24 cellular contexts compared by ENCODE assay signal in genomic region chr15:65998486-65998885, GRCh38.
"Had no signal": no experiment of that assay in that cellular context is flagged by ENCODE, and none has a peak within 500 bp of the region (broad histone marks: within the 10 kb centered on the region; RNA-seq: fewer than 3 reads in every experiment).

No MANE protein-coding gene starts in this region.

- H3K4me3 Mint-ChIP-seq: naive B cell; natural killer cell; stimulated activated effector memory CD8-positive, alpha-beta T cell treated with anti-CD3 and anti-CD28 coated beads, Interleukin-12 subunit alpha, Interleukin-12 subunit beta, amount 100 ng/mL, for 72 hours; stimulated activated naive CD8-positive, alpha-beta T cell treated with anti-CD3 and anti-CD28 coated beads, Interleukin-15, Interleukin-2, amounts not matched to agents 100 ng/mL and 50 ng/mL, for 24 hours; type B pancreatic cell had no signal

- H3K27ac Mint-ChIP-seq: natural killer cell; progenitor cell of endocrine pancreas; stimulated activated effector memory CD8-positive, alpha-beta T cell treated with anti-CD3 and anti-CD28 coated beads, Interleukin-12 subunit alpha, Interleukin-12 subunit beta, amount 100 ng/mL, for 72 hours; stimulated activated naive CD8-positive, alpha-beta T cell treated with anti-CD3 and anti-CD28 coated beads, Interleukin-15, Interleukin-2, amounts not matched to agents 100 ng/mL and 50 ng/mL, for 24 hours; type B pancreatic cell had no signal

- H3K9me3 ChIP-seq: heart right ventricle, lower lobe of right lung, neutrophil, right atrium auricular region, spleen, tibial nerve, vagina had no signal

- H3K79me2 ChIP-seq: hepatocyte had no signal

- H3K36me3 ChIP-seq: heart right ventricle, lower lobe of right lung, neutrophil, right atrium auricular region, spleen, tibial nerve, vagina had no signal

- H3K27me3 ChIP-seq: hepatocyte, right atrium auricular region, vagina had no signal

- H3K4me3 ChIP-seq: heart right ventricle, hepatocyte, lower lobe of right lung, right atrium auricular region, spleen, tibial nerve, vagina had no signal

- H2AFZ ChIP-seq: hepatocyte had no signal

- H3K9me3 Mint-ChIP-seq: natural killer cell; stimulated activated effector memory CD8-positive, alpha-beta T cell treated with anti-CD3 and anti-CD28 coated beads, Interleukin-12 subunit alpha, Interleukin-12 subunit beta, amount 100 ng/mL, for 72 hours; stimulated activated naive CD8-positive, alpha-beta T cell treated with anti-CD3 and anti-CD28 coated beads, Interleukin-15, Interleukin-2, amounts not matched to agents 100 ng/mL and 50 ng/mL, for 24 hours; type B pancreatic cell had no signal

- H3K36me3 Mint-ChIP-seq: naive B cell; natural killer cell; stimulated activated effector memory CD8-positive, alpha-beta T cell treated with anti-CD3 and anti-CD28 coated beads, Interleukin-12 subunit alpha, Interleukin-12 subunit beta, amount 100 ng/mL, for 72 hours; type B pancreatic cell had no signal

- H3K4me1 ChIP-seq: heart right ventricle, lower lobe of right lung, right atrium auricular region, spleen, tibial nerve, vagina had no signal

- H3K4me1 Mint-ChIP-seq: natural killer cell; stimulated activated effector memory CD8-positive, alpha-beta T cell treated with anti-CD3 and anti-CD28 coated beads, Interleukin-12 subunit alpha, Interleukin-12 subunit beta, amount 100 ng/mL, for 72 hours had no signal

- ATAC-seq: heart right ventricle; left ventricle myocardium superior; lower lobe of right lung; natural killer cell; sciatic nerve; stimulated activated effector memory CD8-positive, alpha-beta T cell treated with anti-CD3 and anti-CD28 coated beads, Interleukin-12 subunit alpha, Interleukin-12 subunit beta, amount 100 ng/mL, for 72 hours had no signal

- DNase-seq: heart right ventricle; islet precursor cell; left ventricle myocardium superior; lower lobe of right lung; mammary epithelial cell; mesenchymal stem cell; naive B cell; natural killer cell; occipital lobe; small intestine; spleen; stimulated activated CD4-positive, alpha-beta T cell treated with anti-CD3 and anti-CD28 coated beads, Interleukin-4, amount 100 ng/mL, for 24 hours; stimulated activated naive CD4-positive, alpha-beta T cell; substantia nigra had no signal

- H3K27ac ChIP-seq: heart right ventricle, hepatocyte, lower lobe of right lung, neutrophil, right atrium auricular region, spleen, tibial nerve, vagina had no signal

- H3K4me2 ChIP-seq: hepatocyte had no signal
